2 cellular contexts compared by ENCODE assay signal in genomic region chr1:184027751-184028682, GRCh38.
TF ChIP-seq lines count a peak whose summit lies in the region.

No MANE protein-coding gene starts in this region.

TF ChIP-seq in IMR-90, 13 proteins besides CTCF, POLR2A, EP300 and RAD21:
- TF ChIP-seq RFX5 (IDR thresholded peaks at IDR 0.05; ENCODE audit: low read depth, low read length) (no peak), FOS (IDR thresholded peaks at IDR 0.05; ENCODE audit: low read depth, low read length) (no peak), ELK1 (IDR thresholded peaks at IDR 0.05; ENCODE audit: borderline replicate concordance, low read depth, low read length) (no peak), MXI1 (IDR thresholded peaks at IDR 0.05; ENCODE audit: borderline replicate concordance, low read depth, low read length) (no peak), BHLHE40 (IDR thresholded peaks at IDR 0.05; ENCODE audit: low read depth, low read length) (no peak)

TF ChIP-seq in K562, 482 proteins besides CTCF, POLR2A, EP300 and RAD21:
- TF ChIP-seq ZNF311 (CRISPR knock-in tag; IDR thresholded peaks at IDR 0.05): peak; percentile 54; the same call in 1 of the 2 replicates
- TF ChIP-seq, protein P1, sequence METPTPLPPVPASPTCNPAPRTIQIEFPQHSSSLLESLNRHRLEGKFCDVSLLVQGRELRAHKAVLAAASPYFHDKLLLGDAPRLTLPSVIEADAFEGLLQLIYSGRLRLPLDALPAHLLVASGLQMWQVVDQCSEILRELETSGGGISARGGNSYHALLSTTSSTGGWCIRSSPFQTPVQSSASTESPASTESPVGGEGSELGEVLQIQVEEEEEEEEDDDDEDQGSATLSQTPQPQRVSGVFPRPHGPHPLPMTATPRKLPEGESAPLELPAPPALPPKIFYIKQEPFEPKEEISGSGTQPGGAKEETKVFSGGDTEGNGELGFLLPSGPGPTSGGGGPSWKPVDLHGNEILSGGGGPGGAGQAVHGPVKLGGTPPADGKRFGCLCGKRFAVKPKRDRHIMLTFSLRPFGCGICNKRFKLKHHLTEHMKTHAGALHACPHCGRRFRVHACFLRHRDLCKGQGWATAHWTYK (CRISPR knock-in tag; IDR thresholded peaks at IDR 0.05): peak; percentile 41; the same call in 1 of the 2 replicates
- TF ChIP-seq SMAD4 (CRISPR knock-in tag; conservative IDR thresholded peaks at IDR 0.05): 0 out of 2 replicates have a peak, but pooled peaks have one; percentile 16
- TF ChIP-seq ARID1B (IDR thresholded peaks at IDR 0.05): no peak
- TF ChIP-seq ZKSCAN3 (CRISPR knock-in tag; IDR thresholded peaks at IDR 0.05): 0 out of 2 replicates have a peak, but pooled peaks have one; percentile 13
- no peak for TF ChIP-seq CHD4 (IDR thresholded peaks at IDR 0.05; ENCODE audit: insufficient read depth, insufficient replicate concordance, low read depth, low read length, poor library complexity, severe bottlenecking)
- no peak for TF ChIP-seq MNT (conservative IDR thresholded peaks at IDR 0.05)
- TF ChIP-seq MEF2D (tag; conservative IDR thresholded peaks at IDR 0.05; ENCODE audit: low read depth): no peak
- no peak for TF ChIP-seq EGR1 (conservative IDR thresholded peaks at IDR 0.05)
- TF ChIP-seq, protein P2, sequence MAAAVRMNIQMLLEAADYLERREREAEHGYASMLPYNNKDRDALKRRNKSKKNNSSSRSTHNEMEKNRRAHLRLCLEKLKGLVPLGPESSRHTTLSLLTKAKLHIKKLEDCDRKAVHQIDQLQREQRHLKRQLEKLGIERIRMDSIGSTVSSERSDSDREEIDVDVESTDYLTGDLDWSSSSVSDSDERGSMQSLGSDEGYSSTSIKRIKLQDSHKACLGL (CRISPR knock-in tag; IDR thresholded peaks at IDR 0.05; ENCODE audit: borderline replicate concordance, poor library complexity, severe bottlenecking): no peak
- TF ChIP-seq CXXC5 (CRISPR knock-in tag; IDR thresholded peaks at IDR 0.05): 0 out of 2 replicates have a peak, but pooled peaks have one; percentile 31
- no peak for TF ChIP-seq ZMIZ1 (IDR thresholded peaks at IDR 0.05; ENCODE audit: low read depth in 2 of 2, low read length in 2 of 2)
- no peak for TF ChIP-seq CAMTA2 (CRISPR knock-in tag; conservative IDR thresholded peaks at IDR 0.05)
- TF ChIP-seq, protein P3, sequence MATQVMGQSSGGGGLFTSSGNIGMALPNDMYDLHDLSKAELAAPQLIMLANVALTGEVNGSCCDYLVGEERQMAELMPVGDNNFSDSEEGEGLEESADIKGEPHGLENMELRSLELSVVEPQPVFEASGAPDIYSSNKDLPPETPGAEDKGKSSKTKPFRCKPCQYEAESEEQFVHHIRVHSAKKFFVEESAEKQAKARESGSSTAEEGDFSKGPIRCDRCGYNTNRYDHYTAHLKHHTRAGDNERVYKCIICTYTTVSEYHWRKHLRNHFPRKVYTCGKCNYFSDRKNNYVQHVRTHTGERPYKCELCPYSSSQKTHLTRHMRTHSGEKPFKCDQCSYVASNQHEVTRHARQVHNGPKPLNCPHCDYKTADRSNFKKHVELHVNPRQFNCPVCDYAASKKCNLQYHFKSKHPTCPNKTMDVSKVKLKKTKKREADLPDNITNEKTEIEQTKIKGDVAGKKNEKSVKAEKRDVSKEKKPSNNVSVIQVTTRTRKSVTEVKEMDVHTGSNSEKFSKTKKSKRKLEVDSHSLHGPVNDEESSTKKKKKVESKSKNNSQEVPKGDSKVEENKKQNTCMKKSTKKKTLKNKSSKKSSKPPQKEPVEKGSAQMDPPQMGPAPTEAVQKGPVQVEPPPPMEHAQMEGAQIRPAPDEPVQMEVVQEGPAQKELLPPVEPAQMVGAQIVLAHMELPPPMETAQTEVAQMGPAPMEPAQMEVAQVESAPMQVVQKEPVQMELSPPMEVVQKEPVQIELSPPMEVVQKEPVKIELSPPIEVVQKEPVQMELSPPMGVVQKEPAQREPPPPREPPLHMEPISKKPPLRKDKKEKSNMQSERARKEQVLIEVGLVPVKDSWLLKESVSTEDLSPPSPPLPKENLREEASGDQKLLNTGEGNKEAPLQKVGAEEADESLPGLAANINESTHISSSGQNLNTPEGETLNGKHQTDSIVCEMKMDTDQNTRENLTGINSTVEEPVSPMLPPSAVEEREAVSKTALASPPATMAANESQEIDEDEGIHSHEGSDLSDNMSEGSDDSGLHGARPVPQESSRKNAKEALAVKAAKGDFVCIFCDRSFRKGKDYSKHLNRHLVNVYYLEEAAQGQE (CRISPR knock-in tag; IDR thresholded peaks at IDR 0.05; ENCODE audit: low read depth): no peak
- TF ChIP-seq, protein P4, sequence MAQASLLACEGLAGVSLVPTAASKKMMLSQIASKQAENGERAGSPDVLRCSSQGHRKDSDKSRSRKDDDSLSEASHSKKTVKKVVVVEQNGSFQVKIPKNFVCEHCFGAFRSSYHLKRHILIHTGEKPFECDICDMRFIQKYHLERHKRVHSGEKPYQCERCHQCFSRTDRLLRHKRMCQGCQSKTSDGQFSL (CRISPR knock-in tag; IDR thresholded peaks at IDR 0.05): no peak
- TF ChIP-seq, protein P4 (tag; IDR thresholded peaks at IDR 0.05): no peak
- TF ChIP-seq ILK (tag; IDR thresholded peaks at IDR 0.05; ENCODE audit: borderline replicate concordance, low read depth): no peak
- TF ChIP-seq ZNF384 (IDR thresholded peaks at IDR 0.05; ENCODE audit: low read depth, low read length): no peak
- no peak for TF ChIP-seq TEAD2 (tag; IDR thresholded peaks at IDR 0.05)
- TF ChIP-seq ZEB2 (IDR thresholded peaks at IDR 0.05): no peak
- TF ChIP-seq ZBTB1 (CRISPR knock-in tag; IDR thresholded peaks at IDR 0.05; ENCODE audit: borderline replicate concordance, low read depth): no peak
- TF ChIP-seq ZBTB17 (CRISPR knock-in tag; IDR thresholded peaks at IDR 0.05): 0 out of 2 replicates have a peak, but pooled peaks have one; percentile 45
- no peak for TF ChIP-seq ZNF347 (CRISPR knock-in tag; IDR thresholded peaks at IDR 0.05; ENCODE audit: low read depth)
- no peak for TF ChIP-seq KLF6 (CRISPR knock-in tag; IDR thresholded peaks at IDR 0.05; ENCODE audit: borderline replicate concordance)
- no peak for TF ChIP-seq ZNF717 (CRISPR knock-in tag; IDR thresholded peaks at IDR 0.05)
- no peak for TF ChIP-seq EHMT2 (IDR thresholded peaks at IDR 0.05)
- no peak for TF ChIP-seq PTTG1 (tag; IDR thresholded peaks at IDR 0.05; ENCODE audit: low read depth)
- TF ChIP-seq XRCC3 (IDR thresholded peaks at IDR 0.05): no peak
- peak; percentile 15 to 25; a peak in 3 of 4 replicates for TF ChIP-seq MAZ (CRISPR knock-in tag; conservative IDR thresholded peaks at IDR 0.05 in 1 of 2, IDR thresholded peaks at IDR 0.05 in 1 of 2)
- TF ChIP-seq SIRT6 (IDR thresholded peaks at IDR 0.05; ENCODE audit: low read depth, low read length): no peak
- TF ChIP-seq ZNF146 (CRISPR knock-in tag; IDR thresholded peaks at IDR 0.05; ENCODE audit: unreplicated experiment): no peak
- TF ChIP-seq, protein P5, sequence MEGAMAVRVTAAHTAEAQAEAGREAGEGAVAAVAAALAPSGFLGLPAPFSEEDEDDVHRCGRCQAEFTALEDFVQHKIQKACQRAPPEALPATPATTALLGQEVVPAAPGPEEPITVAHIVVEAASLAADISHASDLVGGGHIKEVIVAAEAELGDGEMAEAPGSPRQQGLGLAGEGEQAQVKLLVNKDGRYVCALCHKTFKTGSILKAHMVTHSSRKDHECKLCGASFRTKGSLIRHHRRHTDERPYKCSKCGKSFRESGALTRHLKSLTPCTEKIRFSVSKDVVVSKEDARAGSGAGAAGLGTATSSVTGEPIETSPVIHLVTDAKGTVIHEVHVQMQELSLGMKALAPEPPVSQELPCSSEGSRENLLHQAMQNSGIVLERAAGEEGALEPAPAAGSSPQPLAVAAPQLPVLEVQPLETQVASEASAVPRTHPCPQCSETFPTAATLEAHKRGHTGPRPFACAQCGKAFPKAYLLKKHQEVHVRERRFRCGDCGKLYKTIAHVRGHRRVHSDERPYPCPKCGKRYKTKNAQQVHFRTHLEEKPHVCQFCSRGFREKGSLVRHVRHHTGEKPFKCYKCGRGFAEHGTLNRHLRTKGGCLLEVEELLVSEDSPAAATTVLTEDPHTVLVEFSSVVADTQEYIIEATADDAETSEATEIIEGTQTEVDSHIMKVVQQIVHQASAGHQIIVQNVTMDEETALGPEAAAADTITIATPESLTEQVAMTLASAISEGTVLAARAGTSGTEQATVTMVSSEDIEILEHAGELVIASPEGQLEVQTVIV (CRISPR knock-in tag; IDR thresholded peaks at IDR 0.05; ENCODE audit: borderline replicate concordance): no peak
- TF ChIP-seq BRF1 (IDR thresholded peaks at IDR 0.05; ENCODE audit: borderline replicate concordance, extremely low read depth, insufficient read length): no peak
- TF ChIP-seq ZNF583 (CRISPR knock-in tag; IDR thresholded peaks at IDR 0.05): 0 out of 2 replicates have a peak, but pooled peaks have one; percentile 59
- no peak for TF ChIP-seq ZSCAN29 (IDR thresholded peaks at IDR 0.05)
- TF ChIP-seq DMBX1 (CRISPR knock-in tag; IDR thresholded peaks at IDR 0.05; ENCODE audit: borderline replicate concordance): peak; percentile 45; the same call in 1 of the 2 replicates
- TF ChIP-seq ZNF324 (CRISPR knock-in tag; IDR thresholded peaks at IDR 0.05): no peak
TF ChIP-seq in K562: peak in this region for 9.
